Comparison of ENCODE assay signal across 1 cellular context in the genomic region with DNA sequence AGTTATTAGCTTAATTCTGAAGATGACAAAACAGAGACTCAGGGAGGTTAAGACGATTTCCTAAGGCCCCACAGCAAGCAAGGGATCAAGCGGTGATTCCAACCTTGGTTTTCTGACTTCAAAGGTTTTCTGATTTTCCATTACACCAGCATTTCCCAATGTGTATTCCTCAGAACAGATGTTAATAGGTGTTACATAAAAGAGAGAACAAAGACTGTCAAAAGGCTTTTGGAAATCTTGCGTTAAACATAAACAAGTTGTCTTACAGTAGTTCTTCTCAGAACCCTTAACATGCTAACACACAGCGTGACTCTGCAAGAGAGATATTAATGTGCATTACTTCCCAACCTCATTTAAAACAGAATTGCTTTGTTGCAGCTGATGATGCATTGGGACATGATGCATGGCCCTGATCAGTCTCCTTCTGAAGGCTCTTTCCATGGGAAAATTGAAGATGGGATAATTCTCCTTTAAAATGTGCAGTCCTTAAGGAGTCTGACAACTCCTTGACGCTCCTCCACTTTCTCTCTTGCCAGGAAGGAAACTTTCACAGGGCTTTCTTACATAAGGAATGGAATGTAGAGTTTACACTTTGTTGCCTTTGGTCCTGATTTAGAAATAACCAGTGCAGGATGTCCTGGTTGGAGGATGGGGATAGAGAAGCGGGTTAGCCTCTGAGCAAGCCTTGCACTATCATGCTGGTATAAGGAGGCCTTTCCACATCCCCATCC.
A peak's percentile ranks its signal among the peaks of the same experiment; 100 is the strongest.
TF ChIP-seq lines count a peak whose summit lies in the region.

No MANE protein-coding gene starts in this region.

TF ChIP-seq in HepG2, 621 proteins besides CTCF, POLR2A, EP300 and RAD21 (continued from another document and continues in another):
- TF ChIP-seq, protein P1, sequence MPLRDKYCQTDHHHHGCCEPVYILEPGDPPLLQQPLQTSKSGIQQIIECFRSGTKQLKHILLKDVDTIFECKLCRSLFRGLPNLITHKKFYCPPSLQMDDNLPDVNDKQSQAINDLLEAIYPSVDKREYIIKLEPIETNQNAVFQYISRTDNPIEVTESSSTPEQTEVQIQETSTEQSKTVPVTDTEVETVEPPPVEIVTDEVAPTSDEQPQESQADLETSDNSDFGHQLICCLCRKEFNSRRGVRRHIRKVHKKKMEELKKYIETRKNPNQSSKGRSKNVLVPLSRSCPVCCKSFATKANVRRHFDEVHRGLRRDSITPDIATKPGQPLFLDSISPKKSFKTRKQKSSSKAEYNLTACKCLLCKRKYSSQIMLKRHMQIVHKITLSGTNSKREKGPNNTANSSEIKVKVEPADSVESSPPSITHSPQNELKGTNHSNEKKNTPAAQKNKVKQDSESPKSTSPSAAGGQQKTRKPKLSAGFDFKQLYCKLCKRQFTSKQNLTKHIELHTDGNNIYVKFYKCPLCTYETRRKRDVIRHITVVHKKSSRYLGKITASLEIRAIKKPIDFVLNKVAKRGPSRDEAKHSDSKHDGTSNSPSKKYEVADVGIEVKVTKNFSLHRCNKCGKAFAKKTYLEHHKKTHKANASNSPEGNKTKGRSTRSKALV (CRISPR knock-in tag; IDR thresholded peaks at IDR 0.05) = no peak
- TF ChIP-seq ZNF660 (CRISPR knock-in tag; IDR thresholded peaks at IDR 0.05; ENCODE audit: borderline replicate concordance, low read depth) = no peak
- TF ChIP-seq PHF8 (CRISPR knock-in tag; IDR thresholded peaks at IDR 0.05) = no peak
- no peak; the same call in 1 of the 2 replicates for TF ChIP-seq ZSCAN29 (CRISPR knock-in tag; conservative IDR thresholded peaks at IDR 0.05)
- TF ChIP-seq ZNF230 (CRISPR knock-in tag; IDR thresholded peaks at IDR 0.05) = no peak
- TF ChIP-seq, protein P2, sequence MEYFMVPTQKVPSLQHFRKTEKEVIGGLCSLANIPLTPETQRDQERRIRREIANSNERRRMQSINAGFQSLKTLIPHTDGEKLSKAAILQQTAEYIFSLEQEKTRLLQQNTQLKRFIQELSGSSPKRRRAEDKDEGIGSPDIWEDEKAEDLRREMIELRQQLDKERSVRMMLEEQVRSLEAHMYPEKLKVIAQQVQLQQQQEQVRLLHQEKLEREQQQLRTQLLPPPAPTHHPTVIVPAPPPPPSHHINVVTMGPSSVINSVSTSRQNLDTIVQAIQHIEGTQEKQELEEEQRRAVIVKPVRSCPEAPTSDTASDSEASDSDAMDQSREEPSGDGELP (IDR thresholded peaks at IDR 0.05; ENCODE audit: borderline replicate concordance, low read depth) = peak; percentile 44; the same call in 1 of the 2 replicates
- TF ChIP-seq, protein P3, sequence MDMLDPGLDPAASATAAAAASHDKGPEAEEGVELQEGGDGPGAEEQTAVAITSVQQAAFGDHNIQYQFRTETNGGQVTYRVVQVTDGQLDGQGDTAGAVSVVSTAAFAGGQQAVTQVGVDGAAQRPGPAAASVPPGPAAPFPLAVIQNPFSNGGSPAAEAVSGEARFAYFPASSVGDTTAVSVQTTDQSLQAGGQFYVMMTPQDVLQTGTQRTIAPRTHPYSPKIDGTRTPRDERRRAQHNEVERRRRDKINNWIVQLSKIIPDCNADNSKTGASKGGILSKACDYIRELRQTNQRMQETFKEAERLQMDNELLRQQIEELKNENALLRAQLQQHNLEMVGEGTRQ (IDR thresholded peaks at IDR 0.05; ENCODE audit: low read depth, low read length) = no peak
- TF ChIP-seq, protein P3 (CRISPR knock-in tag; IDR thresholded peaks at IDR 0.05; ENCODE audit: borderline replicate concordance) = no peak
- no peak for TF ChIP-seq PHB2 (IDR thresholded peaks at IDR 0.05; ENCODE audit: partially characterized antibody)
- TF ChIP-seq ZNF496 (CRISPR knock-in tag; IDR thresholded peaks at IDR 0.05; ENCODE audit: insufficient replicate concordance) = no peak
- no peak for TF ChIP-seq EZH2 (conservative IDR thresholded peaks at IDR 0.05; ENCODE audit: low read depth, low read length)
- TF ChIP-seq, protein P4, sequence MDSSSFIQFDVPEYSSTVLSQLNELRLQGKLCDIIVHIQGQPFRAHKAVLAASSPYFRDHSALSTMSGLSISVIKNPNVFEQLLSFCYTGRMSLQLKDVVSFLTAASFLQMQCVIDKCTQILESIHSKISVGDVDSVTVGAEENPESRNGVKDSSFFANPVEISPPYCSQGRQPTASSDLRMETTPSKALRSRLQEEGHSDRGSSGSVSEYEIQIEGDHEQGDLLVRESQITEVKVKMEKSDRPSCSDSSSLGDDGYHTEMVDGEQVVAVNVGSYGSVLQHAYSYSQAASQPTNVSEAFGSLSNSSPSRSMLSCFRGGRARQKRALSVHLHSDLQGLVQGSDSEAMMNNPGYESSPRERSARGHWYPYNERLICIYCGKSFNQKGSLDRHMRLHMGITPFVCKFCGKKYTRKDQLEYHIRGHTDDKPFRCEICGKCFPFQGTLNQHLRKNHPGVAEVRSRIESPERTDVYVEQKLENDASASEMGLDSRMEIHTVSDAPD (CRISPR knock-in tag; IDR thresholded peaks at IDR 0.05) = no peak
- TF ChIP-seq, protein P5, sequence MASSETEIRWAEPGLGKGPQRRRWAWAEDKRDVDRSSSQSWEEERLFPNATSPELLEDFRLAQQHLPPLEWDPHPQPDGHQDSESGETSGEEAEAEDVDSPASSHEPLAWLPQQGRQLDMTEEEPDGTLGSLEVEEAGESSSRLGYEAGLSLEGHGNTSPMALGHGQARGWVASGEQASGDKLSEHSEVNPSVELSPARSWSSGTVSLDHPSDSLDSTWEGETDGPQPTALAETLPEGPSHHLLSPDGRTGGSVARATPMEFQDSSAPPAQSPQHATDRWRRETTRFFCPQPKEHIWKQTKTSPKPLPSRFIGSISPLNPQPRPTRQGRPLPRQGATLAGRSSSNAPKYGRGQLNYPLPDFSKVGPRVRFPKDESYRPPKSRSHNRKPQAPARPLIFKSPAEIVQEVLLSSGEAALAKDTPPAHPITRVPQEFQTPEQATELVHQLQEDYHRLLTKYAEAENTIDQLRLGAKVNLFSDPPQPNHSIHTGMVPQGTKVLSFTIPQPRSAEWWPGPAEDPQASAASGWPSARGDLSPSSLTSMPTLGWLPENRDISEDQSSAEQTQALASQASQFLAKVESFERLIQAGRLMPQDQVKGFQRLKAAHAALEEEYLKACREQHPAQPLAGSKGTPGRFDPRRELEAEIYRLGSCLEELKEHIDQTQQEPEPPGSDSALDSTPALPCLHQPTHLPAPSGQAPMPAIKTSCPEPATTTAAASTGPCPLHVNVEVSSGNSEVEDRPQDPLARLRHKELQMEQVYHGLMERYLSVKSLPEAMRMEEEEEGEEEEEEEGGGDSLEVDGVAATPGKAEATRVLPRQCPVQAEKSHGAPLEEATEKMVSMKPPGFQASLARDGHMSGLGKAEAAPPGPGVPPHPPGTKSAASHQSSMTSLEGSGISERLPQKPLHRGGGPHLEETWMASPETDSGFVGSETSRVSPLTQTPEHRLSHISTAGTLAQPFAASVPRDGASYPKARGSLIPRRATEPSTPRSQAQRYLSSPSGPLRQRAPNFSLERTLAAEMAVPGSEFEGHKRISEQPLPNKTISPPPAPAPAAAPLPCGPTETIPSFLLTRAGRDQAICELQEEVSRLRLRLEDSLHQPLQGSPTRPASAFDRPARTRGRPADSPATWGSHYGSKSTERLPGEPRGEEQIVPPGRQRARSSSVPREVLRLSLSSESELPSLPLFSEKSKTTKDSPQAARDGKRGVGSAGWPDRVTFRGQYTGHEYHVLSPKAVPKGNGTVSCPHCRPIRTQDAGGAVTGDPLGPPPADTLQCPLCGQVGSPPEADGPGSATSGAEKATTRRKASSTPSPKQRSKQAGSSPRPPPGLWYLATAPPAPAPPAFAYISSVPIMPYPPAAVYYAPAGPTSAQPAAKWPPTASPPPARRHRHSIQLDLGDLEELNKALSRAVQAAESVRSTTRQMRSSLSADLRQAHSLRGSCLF (CRISPR knock-in tag; IDR thresholded peaks at IDR 0.05; ENCODE audit: borderline replicate concordance) = no peak
- no peak for TF ChIP-seq FOSL2 (CRISPR knock-in tag; IDR thresholded peaks at IDR 0.05)
- peak; percentile 50; the same call in 1 of the 2 replicates for TF ChIP-seq ZNF264 (CRISPR knock-in tag; IDR thresholded peaks at IDR 0.05)
- peak; percentile 20; the same call in 1 of the 2 replicates for TF ChIP-seq CREM (IDR thresholded peaks at IDR 0.05)
- no peak for TF ChIP-seq CREM (CRISPR knock-in tag; IDR thresholded peaks at IDR 0.05)
- no peak for TF ChIP-seq THYN1 (CRISPR knock-in tag; IDR thresholded peaks at IDR 0.05; ENCODE audit: borderline replicate concordance, low read depth)
- TF ChIP-seq, protein P6, sequence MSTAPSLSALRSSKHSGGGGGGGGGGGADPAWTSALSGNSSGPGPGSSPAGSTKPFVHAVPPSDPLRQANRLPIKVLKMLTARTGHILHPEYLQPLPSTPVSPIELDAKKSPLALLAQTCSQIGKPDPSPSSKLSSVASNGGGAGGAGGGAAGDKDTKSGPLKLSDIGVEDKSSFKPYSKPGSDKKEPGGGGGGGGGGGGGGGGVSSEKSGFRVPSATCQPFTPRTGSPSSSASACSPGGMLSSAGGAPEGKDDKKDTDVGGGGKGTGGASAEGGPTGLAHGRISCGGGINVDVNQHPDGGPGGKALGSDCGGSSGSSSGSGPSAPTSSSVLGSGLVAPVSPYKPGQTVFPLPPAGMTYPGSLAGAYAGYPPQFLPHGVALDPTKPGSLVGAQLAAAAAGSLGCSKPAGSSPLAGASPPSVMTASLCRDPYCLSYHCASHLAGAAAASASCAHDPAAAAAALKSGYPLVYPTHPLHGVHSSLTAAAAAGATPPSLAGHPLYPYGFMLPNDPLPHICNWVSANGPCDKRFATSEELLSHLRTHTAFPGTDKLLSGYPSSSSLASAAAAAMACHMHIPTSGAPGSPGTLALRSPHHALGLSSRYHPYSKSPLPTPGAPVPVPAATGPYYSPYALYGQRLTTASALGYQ (CRISPR knock-in tag; IDR thresholded peaks at IDR 0.05) = 0 out of 2 replicates have a peak, but pooled peaks have one; percentile 53
- TF ChIP-seq, protein P7, sequence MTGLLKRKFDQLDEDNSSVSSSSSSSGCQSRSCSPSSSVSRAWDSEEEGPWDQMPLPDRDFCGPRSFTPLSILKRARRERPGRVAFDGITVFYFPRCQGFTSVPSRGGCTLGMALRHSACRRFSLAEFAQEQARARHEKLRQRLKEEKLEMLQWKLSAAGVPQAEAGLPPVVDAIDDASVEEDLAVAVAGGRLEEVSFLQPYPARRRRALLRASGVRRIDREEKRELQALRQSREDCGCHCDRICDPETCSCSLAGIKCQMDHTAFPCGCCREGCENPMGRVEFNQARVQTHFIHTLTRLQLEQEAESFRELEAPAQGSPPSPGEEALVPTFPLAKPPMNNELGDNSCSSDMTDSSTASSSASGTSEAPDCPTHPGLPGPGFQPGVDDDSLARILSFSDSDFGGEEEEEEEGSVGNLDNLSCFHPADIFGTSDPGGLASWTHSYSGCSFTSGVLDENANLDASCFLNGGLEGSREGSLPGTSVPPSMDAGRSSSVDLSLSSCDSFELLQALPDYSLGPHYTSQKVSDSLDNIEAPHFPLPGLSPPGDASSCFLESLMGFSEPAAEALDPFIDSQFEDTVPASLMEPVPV (CRISPR knock-in tag; IDR thresholded peaks at IDR 0.05) = no peak
- TF ChIP-seq IKZF1 (IDR thresholded peaks at IDR 0.05) = no peak
- TF ChIP-seq, protein P8, sequence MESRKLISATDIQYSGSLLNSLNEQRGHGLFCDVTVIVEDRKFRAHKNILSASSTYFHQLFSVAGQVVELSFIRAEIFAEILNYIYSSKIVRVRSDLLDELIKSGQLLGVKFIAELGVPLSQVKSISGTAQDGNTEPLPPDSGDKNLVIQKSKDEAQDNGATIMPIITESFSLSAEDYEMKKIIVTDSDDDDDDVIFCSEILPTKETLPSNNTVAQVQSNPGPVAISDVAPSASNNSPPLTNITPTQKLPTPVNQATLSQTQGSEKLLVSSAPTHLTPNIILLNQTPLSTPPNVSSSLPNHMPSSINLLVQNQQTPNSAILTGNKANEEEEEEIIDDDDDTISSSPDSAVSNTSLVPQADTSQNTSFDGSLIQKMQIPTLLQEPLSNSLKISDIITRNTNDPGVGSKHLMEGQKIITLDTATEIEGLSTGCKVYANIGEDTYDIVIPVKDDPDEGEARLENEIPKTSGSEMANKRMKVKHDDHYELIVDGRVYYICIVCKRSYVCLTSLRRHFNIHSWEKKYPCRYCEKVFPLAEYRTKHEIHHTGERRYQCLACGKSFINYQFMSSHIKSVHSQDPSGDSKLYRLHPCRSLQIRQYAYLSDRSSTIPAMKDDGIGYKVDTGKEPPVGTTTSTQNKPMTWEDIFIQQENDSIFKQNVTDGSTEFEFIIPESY (CRISPR knock-in tag; IDR thresholded peaks at IDR 0.05) = no peak
- TF ChIP-seq, protein P9, sequence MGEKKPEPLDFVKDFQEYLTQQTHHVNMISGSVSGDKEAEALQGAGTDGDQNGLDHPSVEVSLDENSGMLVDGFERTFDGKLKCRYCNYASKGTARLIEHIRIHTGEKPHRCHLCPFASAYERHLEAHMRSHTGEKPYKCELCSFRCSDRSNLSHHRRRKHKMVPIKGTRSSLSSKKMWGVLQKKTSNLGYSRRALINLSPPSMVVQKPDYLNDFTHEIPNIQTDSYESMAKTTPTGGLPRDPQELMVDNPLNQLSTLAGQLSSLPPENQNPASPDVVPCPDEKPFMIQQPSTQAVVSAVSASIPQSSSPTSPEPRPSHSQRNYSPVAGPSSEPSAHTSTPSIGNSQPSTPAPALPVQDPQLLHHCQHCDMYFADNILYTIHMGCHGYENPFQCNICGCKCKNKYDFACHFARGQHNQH (CRISPR knock-in tag; IDR thresholded peaks at IDR 0.05) = no peak
- no peak for TF ChIP-seq ZNF24 (IDR thresholded peaks at IDR 0.05)
- TF ChIP-seq, protein P10, sequence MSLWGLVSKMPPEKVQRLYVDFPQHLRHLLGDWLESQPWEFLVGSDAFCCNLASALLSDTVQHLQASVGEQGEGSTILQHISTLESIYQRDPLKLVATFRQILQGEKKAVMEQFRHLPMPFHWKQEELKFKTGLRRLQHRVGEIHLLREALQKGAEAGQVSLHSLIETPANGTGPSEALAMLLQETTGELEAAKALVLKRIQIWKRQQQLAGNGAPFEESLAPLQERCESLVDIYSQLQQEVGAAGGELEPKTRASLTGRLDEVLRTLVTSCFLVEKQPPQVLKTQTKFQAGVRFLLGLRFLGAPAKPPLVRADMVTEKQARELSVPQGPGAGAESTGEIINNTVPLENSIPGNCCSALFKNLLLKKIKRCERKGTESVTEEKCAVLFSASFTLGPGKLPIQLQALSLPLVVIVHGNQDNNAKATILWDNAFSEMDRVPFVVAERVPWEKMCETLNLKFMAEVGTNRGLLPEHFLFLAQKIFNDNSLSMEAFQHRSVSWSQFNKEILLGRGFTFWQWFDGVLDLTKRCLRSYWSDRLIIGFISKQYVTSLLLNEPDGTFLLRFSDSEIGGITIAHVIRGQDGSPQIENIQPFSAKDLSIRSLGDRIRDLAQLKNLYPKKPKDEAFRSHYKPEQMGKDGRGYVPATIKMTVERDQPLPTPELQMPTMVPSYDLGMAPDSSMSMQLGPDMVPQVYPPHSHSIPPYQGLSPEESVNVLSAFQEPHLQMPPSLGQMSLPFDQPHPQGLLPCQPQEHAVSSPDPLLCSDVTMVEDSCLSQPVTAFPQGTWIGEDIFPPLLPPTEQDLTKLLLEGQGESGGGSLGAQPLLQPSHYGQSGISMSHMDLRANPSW (CRISPR knock-in tag; IDR thresholded peaks at IDR 0.05; ENCODE audit: borderline replicate concordance) = no peak
